ENCODE assay signal across 22 cellular contexts in the genomic region with DNA sequence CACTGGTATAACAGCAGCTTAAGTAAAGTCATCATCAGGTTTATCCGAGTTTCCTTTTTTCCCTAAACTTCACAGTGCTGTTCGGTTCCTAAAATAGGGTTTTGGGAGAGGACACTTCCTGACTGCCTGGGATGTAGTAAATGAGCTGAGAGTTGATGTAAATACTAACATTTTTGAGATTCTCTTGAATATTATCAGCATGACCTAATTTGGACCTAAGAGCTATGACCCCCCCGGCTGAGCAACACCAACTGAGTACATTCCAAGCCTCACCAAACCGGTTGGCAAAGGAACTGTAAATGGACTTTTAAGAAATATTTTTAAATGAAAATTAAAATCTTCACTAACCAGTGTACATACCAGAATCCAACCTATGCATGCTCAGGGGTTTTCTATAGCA.
DNase-seq lines count a peak whose midpoint lies in the region; ATAC-seq, FAIRE-seq and TF ChIP-seq lines count a peak whose summit lies in the region.
"Had no signal": no experiment of that assay in that cellular context is flagged by ENCODE, and none has a peak within 500 bp of the region (broad histone marks: within the 10 kb centered on the region; RNA-seq: fewer than 3 reads in every experiment).

No MANE protein-coding gene starts in this region.

- H3K27ac ChIP-seq in astrocyte (ENCODE audit: low read depth, low read length) (no peak overlapping the region), A673 (ENCODE audit: low read depth, low read length, poor library complexity, severe bottlenecking) (no peak overlapping the region)
- H3K27ac ChIP-seq: Peyer's patch had no signal

- no peak overlapping the region for H3K4me3 Mint-ChIP-seq in astrocyte (ENCODE audit: unreplicated experiment)
- H3K4me3 Mint-ChIP-seq in mesothelial cell of epicardium = no peak overlapping the region
- H3K4me3 Mint-ChIP-seq in stimulated activated effector memory CD8-positive, alpha-beta T cell treated with anti-CD3 and anti-CD28 coated beads, Interleukin-12 subunit alpha, Interleukin-12 subunit beta, amount 100 ng/mL, for 72 hours = no peak overlapping the region
- H3K4me3 Mint-ChIP-seq: CD8-positive, alpha-beta T cell had no signal

- no peaks in the 10 kb centered on the region for H4K20me1 ChIP-seq in astrocyte (ENCODE audit: insufficient read depth, low read length)

- no peak for TF ChIP-seq CTCF in astrocyte (IDR thresholded peaks at IDR 0.05; ENCODE audit: insufficient read depth, low read depth, low read length)
- no peak for TF ChIP-seq CTCF in mesothelial cell of epicardium (IDR thresholded peaks at IDR 0.05; ENCODE audit: unreplicated experiment)
- TF ChIP-seq CTCF in A673 (conservative IDR thresholded peaks at IDR 0.05; ENCODE audit: low read depth, low read length) = no peak

- H3K4me2 ChIP-seq in astrocyte (ENCODE audit: low read length) = no peak overlapping the region

- H3K9me3 ChIP-seq in astrocyte (ENCODE audit: insufficient read depth, low read depth, low read length) (no peaks in the 10 kb centered on the region), A673 (ENCODE audit: low read depth, low read length, poor library complexity, severe bottlenecking) (no peaks in the 10 kb centered on the region)
- H3K9me3 ChIP-seq: MG63, Peyer's patch had no signal

- H3K36me3 Mint-ChIP-seq in astrocyte (ENCODE audit: low read depth, unreplicated experiment) = no peaks in the 10 kb centered on the region
- H3K36me3 Mint-ChIP-seq in mesothelial cell of epicardium = peaks cover 1% of the 10 kb centered on the region
- H3K36me3 Mint-ChIP-seq in stimulated activated effector memory CD8-positive, alpha-beta T cell treated with anti-CD3 and anti-CD28 coated beads, Interleukin-12 subunit alpha, Interleukin-12 subunit beta, amount 100 ng/mL, for 72 hours = no peaks in the 10 kb centered on the region
- H3K36me3 Mint-ChIP-seq: CD8-positive, alpha-beta T cell had no signal

- POLR2A ChIA-PET in A673 (lab: Charles Lee; ENCODE audit: low non-redundant PET) = no interaction called here

- ATAC-seq in GM21381 (IDR thresholded peaks at IDR 0.05; ENCODE audit: unreplicated experiment) = no peak
- ATAC-seq in stimulated activated effector memory CD8-positive, alpha-beta T cell treated with anti-CD3 and anti-CD28 coated beads, Interleukin-12 subunit alpha, Interleukin-12 subunit beta, amount 100 ng/mL, for 72 hours = no peak
- no peak for ATAC-seq in GM21367 (IDR thresholded peaks at IDR 0.05; ENCODE audit: unreplicated experiment)
- ATAC-seq: CD8-positive, alpha-beta T cell; K562 had no signal

- H3K27me3 ChIP-seq in astrocyte (ENCODE audit: insufficient read depth, low read length) (no peaks in the 10 kb centered on the region), A673 (replicated peaks; ENCODE audit: insufficient read depth, low read depth, low read length, poor library complexity) (no peaks in the 10 kb centered on the region)
- H3K27me3 ChIP-seq: MG63, Peyer's patch had no signal

- CTCF ChIA-PET in A673 (lab: Charles Lee) = no interaction called here

- no peak overlapping the region for H2AFZ ChIP-seq in astrocyte (ENCODE audit: low read depth, low read length)

- H3K9me3 Mint-ChIP-seq in astrocyte (ENCODE audit: unreplicated experiment) (peaks cover 9% of the 10 kb centered on the region), mesothelial cell of epicardium (no peaks in the 10 kb centered on the region)
- no peaks in the 10 kb centered on the region for H3K9me3 Mint-ChIP-seq in stimulated activated effector memory CD8-positive, alpha-beta T cell treated with anti-CD3 and anti-CD28 coated beads, Interleukin-12 subunit alpha, Interleukin-12 subunit beta, amount 100 ng/mL, for 72 hours
- H3K9me3 Mint-ChIP-seq: CD8-positive, alpha-beta T cell had no signal

- no peak for FAIRE-seq in astrocyte (lab: Jason Lieb, UNC)
- FAIRE-seq: GM18507, H54, K562 had no signal

- intact Hi-C loops in A673 (cut with micrococcal nuclease; ENCODE audit: unreplicated experiment) = no loop called here

- no peak overlapping the region for H3K9ac ChIP-seq in astrocyte (ENCODE audit: low read length)

- BruUV-seq in A673 (replicated peaks; lab: Mats Ljungman, UMichigan) = no TSS peak

- H3K4me3 ChIP-seq in astrocyte (ENCODE audit: insufficient read depth, low read depth, low read length) (no peak overlapping the region), A673 (ENCODE audit: low read depth, low read length, poor library complexity, severe bottlenecking) (no peak overlapping the region)
- H3K4me3 ChIP-seq: K562, MG63, Peyer's patch had no signal

- H3K4me1 Mint-ChIP-seq in astrocyte (ENCODE audit: low read depth, unreplicated experiment) = no peaks in the 10 kb centered on the region
- peaks cover 32% of the 10 kb centered on the region for H3K4me1 Mint-ChIP-seq in mesothelial cell of epicardium
- peaks cover 10% of the 10 kb centered on the region for H3K4me1 Mint-ChIP-seq in stimulated activated effector memory CD8-positive, alpha-beta T cell treated with anti-CD3 and anti-CD28 coated beads, Interleukin-12 subunit alpha, Interleukin-12 subunit beta, amount 100 ng/mL, for 72 hours

- H3K27me3 Mint-ChIP-seq in astrocyte (ENCODE audit: low read depth, unreplicated experiment) (no peaks in the 10 kb centered on the region), mesothelial cell of epicardium (ENCODE audit: low read depth) (no peaks in the 10 kb centered on the region)

- H3K27ac Mint-ChIP-seq in astrocyte (ENCODE audit: unreplicated experiment) = no peak overlapping the region
- peak overlapping the region; percentile 67 for H3K27ac Mint-ChIP-seq in mesothelial cell of epicardium
- H3K27ac Mint-ChIP-seq in stimulated activated effector memory CD8-positive, alpha-beta T cell treated with anti-CD3 and anti-CD28 coated beads, Interleukin-12 subunit alpha, Interleukin-12 subunit beta, amount 100 ng/mL, for 72 hours = no peak overlapping the region
- H3K27ac Mint-ChIP-seq: CD8-positive, alpha-beta T cell had no signal

- no peaks in the 10 kb centered on the region for H3K79me2 ChIP-seq in astrocyte (ENCODE audit: insufficient read depth, low read length)

- DNase-seq in astrocyte (ENCODE audit: low read depth) (peak; percentile 2), iris pigment epithelial cell (ENCODE audit: low read depth) (peak; percentile 3), mesothelial cell of epicardium (ENCODE audit: low spot score in 2 of 2, unreplicated experiment in 2 of 2) (no peak), A673 (ENCODE audit: low spot score) (no peak)
- DNase-seq in stimulated activated effector memory CD8-positive, alpha-beta T cell treated with anti-CD3 and anti-CD28 coated beads, Interleukin-12 subunit alpha, Interleukin-12 subunit beta, amount 100 ng/mL, for 72 hours (ENCODE audit: low spot score in 2 of 2) = no peak
- DNase-seq: AML-193; C1 segment of cervical spinal cord; Calu3; CD8-positive, alpha-beta T cell; DMS153; GDM1; MG63; NCI-H1417 treated with DMSO at 0.1 percent for 48 hours; NCI-H187; NCI-H446; NCI-H526; Peyer's patch had no signal

- no peaks in the 10 kb centered on the region for H3K4me1 ChIP-seq in astrocyte (ENCODE audit: insufficient read depth, low read length)
- H3K4me1 ChIP-seq in A673 (ENCODE audit: insufficient read depth, low read length, poor library complexity, severe bottlenecking) = no peaks in the 10 kb centered on the region
- H3K4me1 ChIP-seq: Peyer's patch had no signal

- no peaks in the 10 kb centered on the region for H3K36me3 ChIP-seq in astrocyte (ENCODE audit: insufficient read depth, low read length)
- no peaks in the 10 kb centered on the region for H3K36me3 ChIP-seq in A673 (ENCODE audit: insufficient read depth, low read length, poor library complexity, severe bottlenecking)
- H3K36me3 ChIP-seq: MG63, Peyer's patch had no signal

Comparison
In these comparisons a context has a peak if more than half of its experiments do, and no peak if none do; other contexts are left out.
1. DNase-seq: peak in astrocyte (single experiment) and iris pigment epithelial cell (single experiment); none in mesothelial cell of epicardium (0 of 2), stimulated activated effector memory CD8-positive, alpha-beta T cell treated with anti-CD3 and anti-CD28 coated beads, Interleukin-12 subunit alpha, Interleukin-12 subunit beta, amount 100 ng/mL, for 72 hours (0 of 2) and A673 (single experiment).